ENCODE assay signal across 8 cellular contexts in genomic region chr2:152466925-152467676, GRCh38.
DNase-seq lines count a peak whose midpoint lies in the region; ATAC-seq and TF ChIP-seq lines count a peak whose summit lies in the region.

No MANE protein-coding gene starts in this region.

- H3K27me3 Mint-ChIP-seq in CD14-positive monocyte (ENCODE audit: low read depth in 3 of 3): peaks cover 0 to 2% (median 0%) of the 10 kb centered on the region in 3 donors

- peaks cover 44% of the 10 kb centered on the region for H3K4me1 Mint-ChIP-seq in CD14-positive monocyte

- peaks cover 0 to 2% of the 10 kb centered on the region in 2 donors for H3K36me3 Mint-ChIP-seq in CD14-positive monocyte

- ATAC-seq in GM21423 (IDR thresholded peaks at IDR 0.05; ENCODE audit: unreplicated experiment) (peak; percentile 93), HG03575 (IDR thresholded peaks at IDR 0.05; ENCODE audit: extremely low read depth, insufficient number of reproducible peaks, low FRiP score, unreplicated experiment) (peak; percentile 92)

- H3K4me3 Mint-ChIP-seq in CD14-positive monocyte: peak overlapping the region; percentile 44 to 77

- H3K27ac Mint-ChIP-seq in CD14-positive monocyte: peak overlapping the region; percentile 79 to 93 (median 90)

- DNase-seq in CD14-positive monocyte (ENCODE audit: low spot score): peak; percentile 59
- peak; percentile 75 for DNase-seq in choroid plexus epithelial cell (ENCODE audit: low read depth)
- DNase-seq in renal cortical epithelial cell (ENCODE audit: low read depth): peak; percentile 73
- no peak for DNase-seq in NCI-H774 (lab: John Stamatoyannopoulos, UW)
- no peak for DNase-seq in T-helper 1 cell
- DNase-seq in DMS 273 treated with DMSO at 0.1 percent for 48 hours (lab: John Stamatoyannopoulos, UW): no peak

- intact Hi-C loops in CD14-positive monocyte (cut with micrococcal nuclease): loop anchor here in 1 of 2 donors (5.0 to 10.0 kb wide), 3 partner anchors 35 to 145 kb away; no protein-coding TSS in a partner anchor

- TF ChIP-seq CTCF in CD14-positive monocyte (IDR thresholded peaks at IDR 0.05) (no peak), choroid plexus epithelial cell (conservative IDR thresholded peaks at IDR 0.05; ENCODE audit: low read depth, low read length) (no peak)

- peaks cover 0 to 3% (median 0%) of the 10 kb centered on the region in 7 donors for H3K9me3 Mint-ChIP-seq in CD14-positive monocyte

- H3K4me3 ChIP-seq in choroid plexus epithelial cell (ENCODE audit: low read depth, low read length): no peak overlapping the region

Comparison
In these comparisons a context has a peak if more than half of its experiments do, and no peak if none do; other contexts are left out.
1. DNase-seq: peak in CD14-positive monocyte (single experiment), choroid plexus epithelial cell (single experiment) and renal cortical epithelial cell (single experiment); none in NCI-H774 (single experiment), T-helper 1 cell (0 of 5) and DMS 273 treated with DMSO at 0.1 percent for 48 hours (single experiment).